1 cellular context compared by ENCODE assay signal in the genomic region with DNA sequence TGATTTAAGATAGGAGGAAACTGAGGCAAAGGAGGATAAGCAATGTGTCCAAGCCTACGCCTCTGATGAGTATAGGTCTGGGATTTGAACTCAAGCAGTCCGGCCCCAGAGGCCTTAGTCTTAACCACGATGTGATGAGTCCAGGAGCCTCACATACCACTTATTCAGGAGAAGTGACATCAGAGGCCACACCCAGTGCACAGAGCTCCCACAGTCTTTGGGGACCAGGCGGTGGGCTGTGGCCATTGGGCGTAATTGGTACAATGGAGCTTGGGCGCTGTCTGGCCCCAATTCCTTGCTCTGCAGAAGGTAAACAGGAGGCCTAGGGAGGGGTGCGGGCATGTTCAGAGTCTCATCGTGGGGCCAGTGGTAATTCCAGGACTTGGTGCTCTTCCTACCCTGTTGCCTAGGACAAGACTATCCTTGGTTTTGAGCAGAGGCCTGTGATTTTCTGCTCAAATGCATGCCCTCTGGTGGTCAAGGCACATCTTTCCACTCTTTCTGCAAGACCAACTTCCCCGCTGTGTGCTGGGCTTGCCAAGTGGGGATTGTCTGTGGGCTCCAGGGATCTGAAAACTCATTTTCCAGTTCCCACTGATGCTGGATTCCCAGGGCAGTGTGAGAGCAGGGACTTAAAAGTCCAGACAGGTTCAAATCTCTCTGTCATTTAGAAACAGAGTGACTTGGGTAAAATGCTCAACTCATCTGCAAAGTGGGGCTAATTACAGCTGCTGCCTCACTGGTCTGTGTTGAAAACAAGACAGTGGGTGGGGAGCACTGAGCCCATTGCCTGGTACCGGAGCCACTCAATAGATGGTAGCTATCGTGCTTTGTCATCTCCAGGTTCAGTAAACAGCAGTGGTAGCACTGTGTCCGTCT.
TF ChIP-seq lines count a peak whose summit lies in the region.

No MANE protein-coding gene starts in this region.

TF ChIP-seq in HepG2, 621 proteins besides CTCF, POLR2A, EP300 and RAD21 (continued from another document and continues in another):
- TF ChIP-seq, protein P1, sequence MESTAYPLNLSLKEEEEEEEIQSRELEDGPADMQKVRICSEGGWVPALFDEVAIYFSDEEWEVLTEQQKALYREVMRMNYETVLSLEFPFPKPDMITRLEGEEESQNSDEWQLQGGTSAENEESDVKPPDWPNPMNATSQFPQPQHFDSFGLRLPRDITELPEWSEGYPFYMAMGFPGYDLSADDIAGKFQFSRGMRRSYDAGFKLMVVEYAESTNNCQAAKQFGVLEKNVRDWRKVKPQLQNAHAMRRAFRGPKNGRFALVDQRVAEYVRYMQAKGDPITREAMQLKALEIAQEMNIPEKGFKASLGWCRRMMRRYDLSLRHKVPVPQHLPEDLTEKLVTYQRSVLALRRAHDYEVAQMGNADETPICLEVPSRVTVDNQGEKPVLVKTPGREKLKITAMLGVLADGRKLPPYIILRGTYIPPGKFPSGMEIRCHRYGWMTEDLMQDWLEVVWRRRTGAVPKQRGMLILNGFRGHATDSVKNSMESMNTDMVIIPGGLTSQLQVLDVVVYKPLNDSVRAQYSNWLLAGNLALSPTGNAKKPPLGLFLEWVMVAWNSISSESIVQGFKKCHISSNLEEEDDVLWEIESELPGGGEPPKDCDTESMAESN (CRISPR knock-in tag; conservative IDR thresholded peaks at IDR 0.05), result no peak
- no peak for TF ChIP-seq LCORL (IDR thresholded peaks at IDR 0.05)
- 0 out of 2 replicates have a peak, but pooled peaks have one; percentile 17 for TF ChIP-seq LCORL (CRISPR knock-in tag; IDR thresholded peaks at IDR 0.05)
- TF ChIP-seq SPEN (CRISPR knock-in tag; IDR thresholded peaks at IDR 0.05; ENCODE audit: low read depth), result 0 out of 2 replicates have a peak, but pooled peaks have one; percentile 7
- TF ChIP-seq, protein P2, sequence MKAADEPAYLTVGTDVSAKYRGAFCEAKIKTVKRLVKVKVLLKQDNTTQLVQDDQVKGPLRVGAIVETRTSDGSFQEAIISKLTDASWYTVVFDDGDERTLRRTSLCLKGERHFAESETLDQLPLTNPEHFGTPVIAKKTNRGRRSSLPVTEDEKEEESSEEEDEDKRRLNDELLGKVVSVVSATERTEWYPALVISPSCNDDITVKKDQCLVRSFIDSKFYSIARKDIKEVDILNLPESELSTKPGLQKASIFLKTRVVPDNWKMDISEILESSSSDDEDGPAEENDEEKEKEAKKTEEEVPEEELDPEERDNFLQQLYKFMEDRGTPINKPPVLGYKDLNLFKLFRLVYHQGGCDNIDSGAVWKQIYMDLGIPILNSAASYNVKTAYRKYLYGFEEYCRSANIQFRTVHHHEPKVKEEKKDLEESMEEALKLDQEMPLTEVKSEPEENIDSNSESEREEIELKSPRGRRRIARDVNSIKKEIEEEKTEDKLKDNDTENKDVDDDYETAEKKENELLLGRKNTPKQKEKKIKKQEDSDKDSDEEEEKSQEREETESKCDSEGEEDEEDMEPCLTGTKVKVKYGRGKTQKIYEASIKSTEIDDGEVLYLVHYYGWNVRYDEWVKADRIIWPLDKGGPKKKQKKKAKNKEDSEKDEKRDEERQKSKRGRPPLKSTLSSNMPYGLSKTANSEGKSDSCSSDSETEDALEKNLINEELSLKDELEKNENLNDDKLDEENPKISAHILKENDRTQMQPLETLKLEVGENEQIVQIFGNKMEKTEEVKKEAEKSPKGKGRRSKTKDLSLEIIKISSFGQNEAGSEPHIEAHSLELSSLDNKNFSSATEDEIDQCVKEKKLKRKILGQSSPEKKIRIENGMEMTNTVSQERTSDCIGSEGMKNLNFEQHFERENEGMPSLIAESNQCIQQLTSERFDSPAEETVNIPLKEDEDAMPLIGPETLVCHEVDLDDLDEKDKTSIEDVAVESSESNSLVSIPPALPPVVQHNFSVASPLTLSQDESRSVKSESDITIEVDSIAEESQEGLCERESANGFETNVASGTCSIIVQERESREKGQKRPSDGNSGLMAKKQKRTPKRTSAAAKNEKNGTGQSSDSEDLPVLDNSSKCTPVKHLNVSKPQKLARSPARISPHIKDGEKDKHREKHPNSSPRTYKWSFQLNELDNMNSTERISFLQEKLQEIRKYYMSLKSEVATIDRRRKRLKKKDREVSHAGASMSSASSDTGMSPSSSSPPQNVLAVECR (CRISPR knock-in tag; IDR thresholded peaks at IDR 0.05; ENCODE audit: borderline replicate concordance), result peak; percentile 16; the same call in 1 of the 2 replicates
- no peak for TF ChIP-seq ZFP1 (CRISPR knock-in tag; IDR thresholded peaks at IDR 0.05)
- no peak for TF ChIP-seq HMGA1 (CRISPR knock-in tag; conservative IDR thresholded peaks at IDR 0.05)
- TF ChIP-seq, protein P3, sequence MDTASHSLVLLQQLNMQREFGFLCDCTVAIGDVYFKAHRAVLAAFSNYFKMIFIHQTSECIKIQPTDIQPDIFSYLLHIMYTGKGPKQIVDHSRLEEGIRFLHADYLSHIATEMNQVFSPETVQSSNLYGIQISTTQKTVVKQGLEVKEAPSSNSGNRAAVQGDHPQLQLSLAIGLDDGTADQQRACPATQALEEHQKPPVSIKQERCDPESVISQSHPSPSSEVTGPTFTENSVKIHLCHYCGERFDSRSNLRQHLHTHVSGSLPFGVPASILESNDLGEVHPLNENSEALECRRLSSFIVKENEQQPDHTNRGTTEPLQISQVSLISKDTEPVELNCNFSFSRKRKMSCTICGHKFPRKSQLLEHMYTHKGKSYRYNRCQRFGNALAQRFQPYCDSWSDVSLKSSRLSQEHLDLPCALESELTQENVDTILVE (CRISPR knock-in tag; IDR thresholded peaks at IDR 0.05), result peak; percentile 11; the same call in 1 of the 2 replicates
- TF ChIP-seq MXI1 (IDR thresholded peaks at IDR 0.05; ENCODE audit: borderline replicate concordance, low read depth, low read length), result 0 out of 3 replicates have a peak, but pooled peaks have one; percentile 19
- no peak for TF ChIP-seq ZNF260 (CRISPR knock-in tag; IDR thresholded peaks at IDR 0.05; ENCODE audit: borderline replicate concordance, low read depth)
- TF ChIP-seq, protein P4, sequence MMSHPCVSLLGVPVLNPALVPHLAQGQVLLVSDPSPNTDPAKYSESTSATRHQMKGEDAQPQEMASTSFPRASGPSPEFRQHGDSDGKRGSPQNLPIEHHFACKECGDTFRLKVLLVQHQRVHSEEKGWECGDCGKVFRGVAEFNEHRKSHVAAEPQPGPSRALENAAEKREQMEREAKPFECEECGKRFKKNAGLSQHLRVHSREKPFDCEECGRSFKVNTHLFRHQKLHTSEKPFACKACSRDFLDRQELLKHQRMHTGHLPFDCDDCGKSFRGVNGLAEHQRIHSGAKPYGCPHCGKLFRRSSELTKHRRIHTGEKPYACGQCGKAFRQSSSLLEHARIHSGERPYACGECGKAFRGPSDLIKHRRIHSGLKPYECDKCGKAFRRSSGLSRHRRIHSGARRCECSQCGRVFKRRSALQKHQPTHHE (CRISPR knock-in tag; IDR thresholded peaks at IDR 0.05; ENCODE audit: borderline replicate concordance), result no peak
- TF ChIP-seq, protein P5, sequence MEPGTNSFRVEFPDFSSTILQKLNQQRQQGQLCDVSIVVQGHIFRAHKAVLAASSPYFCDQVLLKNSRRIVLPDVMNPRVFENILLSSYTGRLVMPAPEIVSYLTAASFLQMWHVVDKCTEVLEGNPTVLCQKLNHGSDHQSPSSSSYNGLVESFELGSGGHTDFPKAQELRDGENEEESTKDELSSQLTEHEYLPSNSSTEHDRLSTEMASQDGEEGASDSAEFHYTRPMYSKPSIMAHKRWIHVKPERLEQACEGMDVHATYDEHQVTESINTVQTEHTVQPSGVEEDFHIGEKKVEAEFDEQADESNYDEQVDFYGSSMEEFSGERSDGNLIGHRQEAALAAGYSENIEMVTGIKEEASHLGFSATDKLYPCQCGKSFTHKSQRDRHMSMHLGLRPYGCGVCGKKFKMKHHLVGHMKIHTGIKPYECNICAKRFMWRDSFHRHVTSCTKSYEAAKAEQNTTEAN (CRISPR knock-in tag; conservative IDR thresholded peaks at IDR 0.05), result no peak
- no peak for TF ChIP-seq SRY (CRISPR knock-in tag; IDR thresholded peaks at IDR 0.05)
- TF ChIP-seq, protein P6, sequence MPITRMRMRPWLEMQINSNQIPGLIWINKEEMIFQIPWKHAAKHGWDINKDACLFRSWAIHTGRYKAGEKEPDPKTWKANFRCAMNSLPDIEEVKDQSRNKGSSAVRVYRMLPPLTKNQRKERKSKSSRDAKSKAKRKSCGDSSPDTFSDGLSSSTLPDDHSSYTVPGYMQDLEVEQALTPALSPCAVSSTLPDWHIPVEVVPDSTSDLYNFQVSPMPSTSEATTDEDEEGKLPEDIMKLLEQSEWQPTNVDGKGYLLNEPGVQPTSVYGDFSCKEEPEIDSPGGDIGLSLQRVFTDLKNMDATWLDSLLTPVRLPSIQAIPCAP (CRISPR knock-in tag; IDR thresholded peaks at IDR 0.05; ENCODE audit: low read depth), result no peak
- TF ChIP-seq, protein P7, sequence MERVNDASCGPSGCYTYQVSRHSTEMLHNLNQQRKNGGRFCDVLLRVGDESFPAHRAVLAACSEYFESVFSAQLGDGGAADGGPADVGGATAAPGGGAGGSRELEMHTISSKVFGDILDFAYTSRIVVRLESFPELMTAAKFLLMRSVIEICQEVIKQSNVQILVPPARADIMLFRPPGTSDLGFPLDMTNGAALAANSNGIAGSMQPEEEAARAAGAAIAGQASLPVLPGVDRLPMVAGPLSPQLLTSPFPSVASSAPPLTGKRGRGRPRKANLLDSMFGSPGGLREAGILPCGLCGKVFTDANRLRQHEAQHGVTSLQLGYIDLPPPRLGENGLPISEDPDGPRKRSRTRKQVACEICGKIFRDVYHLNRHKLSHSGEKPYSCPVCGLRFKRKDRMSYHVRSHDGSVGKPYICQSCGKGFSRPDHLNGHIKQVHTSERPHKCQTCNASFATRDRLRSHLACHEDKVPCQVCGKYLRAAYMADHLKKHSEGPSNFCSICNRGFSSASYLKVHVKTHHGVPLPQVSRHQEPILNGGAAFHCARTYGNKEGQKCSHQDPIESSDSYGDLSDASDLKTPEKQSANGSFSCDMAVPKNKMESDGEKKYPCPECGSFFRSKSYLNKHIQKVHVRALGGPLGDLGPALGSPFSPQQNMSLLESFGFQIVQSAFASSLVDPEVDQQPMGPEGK (CRISPR knock-in tag; IDR thresholded peaks at IDR 0.05), result peak; percentile 30; the same call in 1 of the 2 replicates
- TF ChIP-seq HDAC2 (CRISPR knock-in tag; IDR thresholded peaks at IDR 0.05), result peak; percentile 51; the same call in 1 of the 2 replicates
- TF ChIP-seq ZNF776 (CRISPR knock-in tag; IDR thresholded peaks at IDR 0.05), result no peak
- TF ChIP-seq ZFX (CRISPR knock-in tag; IDR thresholded peaks at IDR 0.05; ENCODE audit: low read depth), result peak; percentile 47; the same call in 1 of the 2 replicates
- TF ChIP-seq, protein P8, sequence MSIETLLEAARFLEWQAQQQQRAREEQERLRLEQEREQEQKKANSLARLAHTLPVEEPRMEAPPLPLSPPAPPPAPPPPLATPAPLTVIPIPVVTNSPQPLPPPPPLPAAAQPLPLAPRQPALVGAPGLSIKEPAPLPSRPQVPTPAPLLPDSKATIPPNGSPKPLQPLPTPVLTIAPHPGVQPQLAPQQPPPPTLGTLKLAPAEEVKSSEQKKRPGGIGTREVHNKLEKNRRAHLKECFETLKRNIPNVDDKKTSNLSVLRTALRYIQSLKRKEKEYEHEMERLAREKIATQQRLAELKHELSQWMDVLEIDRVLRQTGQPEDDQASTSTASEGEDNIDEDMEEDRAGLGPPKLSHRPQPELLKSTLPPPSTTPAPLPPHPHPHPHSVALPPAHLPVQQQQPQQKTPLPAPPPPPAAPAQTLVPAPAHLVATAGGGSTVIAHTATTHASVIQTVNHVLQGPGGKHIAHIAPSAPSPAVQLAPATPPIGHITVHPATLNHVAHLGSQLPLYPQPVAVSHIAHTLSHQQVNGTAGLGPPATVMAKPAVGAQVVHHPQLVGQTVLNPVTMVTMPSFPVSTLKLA (IDR thresholded peaks at IDR 0.05), result no peak
- TF ChIP-seq NAIF1 (CRISPR knock-in tag; IDR thresholded peaks at IDR 0.05; ENCODE audit: borderline replicate concordance), result no peak
- TF ChIP-seq KDM2A (CRISPR knock-in tag; IDR thresholded peaks at IDR 0.05; ENCODE audit: borderline replicate concordance, low read depth), result no peak
- no peak for TF ChIP-seq ZC3H4 (CRISPR knock-in tag; IDR thresholded peaks at IDR 0.05; ENCODE audit: borderline replicate concordance)
- TF ChIP-seq SOX13 (IDR thresholded peaks at IDR 0.05), result no peak
- TF ChIP-seq SOX13 (CRISPR knock-in tag; conservative IDR thresholded peaks at IDR 0.05 in 1 of 2, IDR thresholded peaks at IDR 0.05 in 1 of 2), result no peak
- TF ChIP-seq ZFP36L1 (CRISPR knock-in tag; IDR thresholded peaks at IDR 0.05), result 0 out of 2 replicates have a peak, but pooled peaks have one; percentile 9
- TF ChIP-seq, protein P9, sequence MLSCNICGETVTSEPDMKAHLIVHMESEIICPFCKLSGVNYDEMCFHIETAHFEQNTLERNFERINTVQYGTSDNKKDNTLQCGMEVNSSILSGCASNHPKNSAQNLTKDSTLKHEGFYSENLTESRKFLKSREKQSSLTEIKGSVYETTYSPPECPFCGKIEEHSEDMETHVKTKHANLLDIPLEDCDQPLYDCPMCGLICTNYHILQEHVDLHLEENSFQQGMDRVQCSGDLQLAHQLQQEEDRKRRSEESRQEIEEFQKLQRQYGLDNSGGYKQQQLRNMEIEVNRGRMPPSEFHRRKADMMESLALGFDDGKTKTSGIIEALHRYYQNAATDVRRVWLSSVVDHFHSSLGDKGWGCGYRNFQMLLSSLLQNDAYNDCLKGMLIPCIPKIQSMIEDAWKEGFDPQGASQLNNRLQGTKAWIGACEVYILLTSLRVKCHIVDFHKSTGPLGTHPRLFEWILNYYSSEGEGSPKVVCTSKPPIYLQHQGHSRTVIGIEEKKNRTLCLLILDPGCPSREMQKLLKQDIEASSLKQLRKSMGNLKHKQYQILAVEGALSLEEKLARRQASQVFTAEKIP (CRISPR knock-in tag; IDR thresholded peaks at IDR 0.05; ENCODE audit: borderline replicate concordance), result no peak
- no peak for TF ChIP-seq FLYWCH1 (CRISPR knock-in tag; IDR thresholded peaks at IDR 0.05)
- no peak for TF ChIP-seq THAP11 (CRISPR knock-in tag; IDR thresholded peaks at IDR 0.05)
- no peak for TF ChIP-seq DMAP1 (CRISPR knock-in tag; IDR thresholded peaks at IDR 0.05)
- TF ChIP-seq RARG (CRISPR knock-in tag; IDR thresholded peaks at IDR 0.05; ENCODE audit: low read depth), result no peak
- no peak for TF ChIP-seq PHF8 (CRISPR knock-in tag; IDR thresholded peaks at IDR 0.05)
- TF ChIP-seq CHD2 (IDR thresholded peaks at IDR 0.05; ENCODE audit: low read depth, low read length), result no peak
- TF ChIP-seq, protein P10, sequence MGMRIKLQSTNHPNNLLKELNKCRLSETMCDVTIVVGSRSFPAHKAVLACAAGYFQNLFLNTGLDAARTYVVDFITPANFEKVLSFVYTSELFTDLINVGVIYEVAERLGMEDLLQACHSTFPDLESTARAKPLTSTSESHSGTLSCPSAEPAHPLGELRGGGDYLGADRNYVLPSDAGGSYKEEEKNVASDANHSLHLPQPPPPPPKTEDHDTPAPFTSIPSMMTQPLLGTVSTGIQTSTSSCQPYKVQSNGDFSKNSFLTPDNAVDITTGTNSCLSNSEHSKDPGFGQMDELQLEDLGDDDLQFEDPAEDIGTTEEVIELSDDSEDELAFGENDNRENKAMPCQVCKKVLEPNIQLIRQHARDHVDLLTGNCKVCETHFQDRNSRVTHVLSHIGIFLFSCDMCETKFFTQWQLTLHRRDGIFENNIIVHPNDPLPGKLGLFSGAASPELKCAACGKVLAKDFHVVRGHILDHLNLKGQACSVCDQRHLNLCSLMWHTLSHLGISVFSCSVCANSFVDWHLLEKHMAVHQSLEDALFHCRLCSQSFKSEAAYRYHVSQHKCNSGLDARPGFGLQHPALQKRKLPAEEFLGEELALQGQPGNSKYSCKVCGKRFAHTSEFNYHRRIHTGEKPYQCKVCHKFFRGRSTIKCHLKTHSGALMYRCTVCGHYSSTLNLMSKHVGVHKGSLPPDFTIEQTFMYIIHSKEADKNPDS (CRISPR knock-in tag; IDR thresholded peaks at IDR 0.05), result no peak
- no peak for TF ChIP-seq ZNF382 (CRISPR knock-in tag; IDR thresholded peaks at IDR 0.05; ENCODE audit: borderline replicate concordance)
- no peak for TF ChIP-seq BRCA1 (CRISPR knock-in tag; IDR thresholded peaks at IDR 0.05)
